ENCODE assay signal across 8 cellular contexts in genomic region chr18:51029694-51030536, GRCh38. TPM values are rescaled to one million over a fixed set of nuclear protein-coding genes. Genes with fewer than 3 reads are reported as not detected.
A peak's percentile ranks its signal among the peaks of the same experiment; 100 is the strongest.
DNase-seq lines count a peak whose midpoint lies in the region; ATAC-seq, FAIRE-seq and TF ChIP-seq lines count a peak whose summit lies in the region.

Gene SMAD4 (plus strand): TSS chr18:51030213. CDS start chr18:51047047, 16,834 bp downstream.

- H3K4me1 ChIP-seq in RWPE2 (ENCODE audit: insufficient read depth, poor library complexity, severe bottlenecking) = peaks cover 5% of the 10 kb centered on the region

- H3K9me3 ChIP-seq in RWPE2 (ENCODE audit: severe bottlenecking) = no peaks in the 10 kb centered on the region

- TF ChIP-seq CTCF in RWPE2 (IDR thresholded peaks at IDR 0.05; ENCODE audit: poor library complexity, severe bottlenecking) (no peak), fibroblast of mammary gland (conservative IDR thresholded peaks at IDR 0.05; ENCODE audit: control insufficient read depth, insufficient read depth, low read depth, low read length) (no peak), natural killer cell (IDR thresholded peaks at IDR 0.05) (no peak)

- peaks cover 50 to 53% of the 10 kb centered on the region in 2 donors for H3K4me1 Mint-ChIP-seq in natural killer cell

- H3K9me3 Mint-ChIP-seq in natural killer cell = no peaks in the 10 kb centered on the region

- peak; percentile 84 for FAIRE-seq in H54 (lab: Jason Lieb, UNC)

- peak within 1 kb of the TSS; percentile 99 for H3K4me3 Mint-ChIP-seq in natural killer cell

- peak within 1 kb of the TSS; percentile 70 for H3K27ac ChIP-seq in RWPE2 (ENCODE audit: poor library complexity, severe bottlenecking)

- peak within 1 kb of the TSS; percentile 90 to 95 for H3K27ac Mint-ChIP-seq in natural killer cell

- ATAC-seq in RWPE2 (ENCODE audit: low read depth) (peak; percentile 79), natural killer cell (peak; percentile 75 to 82 (median 77))

- H3K27me3 Mint-ChIP-seq in natural killer cell (ENCODE audit: low read depth in 2 of 2) = no peaks in the 10 kb centered on the region

- intact Hi-C loops in natural killer cell (cut with micrococcal nuclease) = loop anchor here (1.0 to 5.0 kb wide), 3 partner anchors 63 to 167 kb away; partner anchors contain the start of genes ELAC1, ME2 and MEX3C

- DNase-seq in EL = peak; percentile 96
- peak; percentile 69 for DNase-seq in H54 (ENCODE audit: insufficient read length, low spot score)
- peak; percentile 96 for DNase-seq in LoVo (ENCODE audit: low spot score)
- peak; percentile 89 for DNase-seq in RWPE2 (ENCODE audit: low spot score)
- DNase-seq in activated T-helper 9 cell treated with anti-CD3 and anti-CD28 coated beads, Interleukin-2, amount 50 U/mL, for 16 hours (ENCODE audit: low read depth) = peak; percentile 98
- DNase-seq in fibroblast of mammary gland (ENCODE audit: low read depth) = peak; percentile 92
- peak; percentile 97 for DNase-seq in natural killer cell
- DNase-seq in stimulated activated naive CD4-positive, alpha-beta T cell (lab: John Stamatoyannopoulos, UW) = peak; percentile 89 to 98 (median 96)

- H3K4me3 ChIP-seq in RWPE2 (ENCODE audit: severe bottlenecking) = peak within 1 kb of the TSS; percentile 96
- peak within 1 kb of the TSS; percentile 72 for H3K4me3 ChIP-seq in fibroblast of mammary gland (ENCODE audit: control insufficient read depth, low read depth, low read length)

- no peaks in the 10 kb centered on the region for H3K27me3 ChIP-seq in RWPE2 (ENCODE audit: insufficient read depth, poor library complexity, severe bottlenecking)

- peaks cover 18% of the 10 kb centered on the region for H3K36me3 ChIP-seq in RWPE2 (ENCODE audit: low read depth)

- TF ChIP-seq POLR2A in H54 (IDR thresholded peaks at IDR 0.05; ENCODE audit: low read depth, low read length) = peak; percentile 92

- no peaks in the 10 kb centered on the region for H3K36me3 Mint-ChIP-seq in natural killer cell

RNA-seq across cellular contexts. Expression of gene SMAD4, which starts in this region (rescaled TPM):
- 10 to 100 TPM; 63.4 to 92.7 (median 73.8) TPM for total RNA-seq in natural killer cell

Comparison
In these comparisons a context has a peak if more than half of its experiments do, and no peak if none do; other contexts are left out.
1. Peak in every context shown above with its lines: DNase-seq, ATAC-seq, H3K4me3 ChIP-seq and H3K27ac ChIP-seq.